7 cellular contexts compared by ENCODE assay signal in genomic region chr7:150156015-150156414, GRCh38.
DNase-seq lines count a peak whose midpoint lies in the region; ATAC-seq, FAIRE-seq and TF ChIP-seq lines count a peak whose summit lies in the region.
"Not testable (repeated sequence)": the region's sequence is repeated elsewhere in the genome, so short reads cannot be mapped to it uniquely, and the experiment has no call there.

No MANE protein-coding gene starts in this region.

- not testable (repeated sequence) for H3K79me2 ChIP-seq in astrocyte (ENCODE audit: insufficient read depth, low read length); H1 (ENCODE audit: control insufficient read depth in 1 of 2, insufficient read depth in 2 of 2, low read length in 2 of 2); HepG2 (ENCODE audit: insufficient read depth, low read length)

- in situ Hi-C loops in Caki2 (cut with HindIII; ENCODE audit: low pct_unique_long_range_greater_than_20kb, low sequenced_read_pairs); HepG2 (cut with HindIII; ENCODE audit: extremely low pct_ligation_motif_present, low pct_unique_long_range_greater_than_20kb): not testable (repeated sequence)

- H4K8ac ChIP-seq in H1 (ENCODE audit: extremely low read depth, insufficient read depth, low read length): not testable (repeated sequence)

- not testable (repeated sequence) for TF ChIP-seq POLR2A in H1 (IDR thresholded peaks at IDR 0.05; ENCODE audit: control extremely low read depth in 1 of 2, low read depth in 2 of 2, low read length in 2 of 2); HepG2 (IDR thresholded peaks at IDR 0.05; ENCODE audit: insufficient read depth in 1 of 2, low read depth in 2 of 2, low read length in 2 of 2)

- not testable (repeated sequence) for H3K27ac ChIP-seq in astrocyte (ENCODE audit: low read depth, low read length); H1 (ENCODE audit: low read depth, low read length); HepG2 (ENCODE audit: extremely low read length, insufficient read depth, low read length)

- TF ChIP-seq EP300 in H1 (IDR thresholded peaks at IDR 0.05; ENCODE audit: borderline replicate concordance in 1 of 2, low read depth in 2 of 2, low read length in 2 of 2); HepG2 (IDR thresholded peaks at IDR 0.05; ENCODE audit: low read depth in 2 of 2, low read length in 2 of 2); HepG2 (CRISPR knock-in tag; IDR thresholded peaks at IDR 0.05; ENCODE audit: borderline replicate concordance): not testable (repeated sequence)

- DNase-seq in Caki2 (ENCODE audit: low read depth): peak; percentile 36
- peak; percentile 10 for DNase-seq in LHCN-M2 (ENCODE audit: low read depth)
- not testable (repeated sequence) for DNase-seq in astrocyte (ENCODE audit: low read depth); H1 (ENCODE audit: low read depth in 1 of 2, low spot score in 2 of 2); HepG2 (ENCODE audit: low spot score)
- peak; percentile 40 for DNase-seq in glomerular visceral epithelial cell (ENCODE audit: extremely low spot score)
- DNase-seq in renal cortical epithelial cell (ENCODE audit: low read depth): peak; percentile 1

- H3K36me3 ChIP-seq in astrocyte (ENCODE audit: insufficient read depth, low read length); H1 (ENCODE audit: control insufficient read depth in 2 of 4, insufficient read depth in 4 of 4, low read length in 3 of 4); HepG2 (replicated peaks in 1 of 2; ENCODE audit: control insufficient read depth in 1 of 2, insufficient read depth in 2 of 2, low read length in 2 of 2): not testable (repeated sequence)

- not testable (repeated sequence) for BruUV-seq in HepG2 (replicated peaks; lab: Mats Ljungman, UMichigan)

- TF ChIP-seq RAD21 in H1 (IDR thresholded peaks at IDR 0.05 in 1 of 2, conservative IDR thresholded peaks at IDR 0.05 in 1 of 2; ENCODE audit: low read depth in 2 of 2, low read length in 2 of 2); HepG2 (CRISPR knock-in tag; IDR thresholded peaks at IDR 0.05): not testable (repeated sequence)

- not testable (repeated sequence) for H3K4ac ChIP-seq in H1 (replicated peaks; ENCODE audit: insufficient read length, low read depth, low read length)

- not testable (repeated sequence) for H2AK5ac ChIP-seq in H1 (ENCODE audit: low read depth, low read length)

- H3K36me3 Mint-ChIP-seq in astrocyte (ENCODE audit: low read depth, unreplicated experiment): not testable (repeated sequence)

- not testable (repeated sequence) for H3K79me1 ChIP-seq in H1 (ENCODE audit: low read depth, low read length)

- not testable (repeated sequence) for H3K9me3 Mint-ChIP-seq in astrocyte (ENCODE audit: unreplicated experiment)

- not testable (repeated sequence) for H3K56ac ChIP-seq in H1 (replicated peaks; ENCODE audit: insufficient read length, low read depth, low read length)

- POLR2A ChIA-PET in H1 (lab: Charles Lee; ENCODE audit: partially characterized antibody); HepG2 (lab: Yijun Ruan, JAX): not testable (repeated sequence)

- CTCF ChIA-PET in H1 (lab: Charles Lee; ENCODE audit: partially characterized antibody); HepG2 (lab: Yijun Ruan, JAX; ENCODE audit: low intra/inter-chr PET ratio, low total read pairs): not testable (repeated sequence)

- H2AFZ ChIP-seq in astrocyte (ENCODE audit: low read depth, low read length); H1 (ENCODE audit: low read length); HepG2 (ENCODE audit: low read length): not testable (repeated sequence)

- not testable (repeated sequence) for H2BK5ac ChIP-seq in H1 (ENCODE audit: low read depth, low read length)

- H3K4me3 ChIP-seq in astrocyte (ENCODE audit: insufficient read depth, low read depth, low read length); H1 (ENCODE audit: extremely low read depth in 1 of 4, insufficient read depth in 2 of 4, low read depth in 3 of 4, low read length in 4 of 4); HepG2 (replicated peaks in 1 of 3; ENCODE audit: insufficient read depth in 1 of 3, low read depth in 2 of 3, low read length in 3 of 3): not testable (repeated sequence)

- not testable (repeated sequence) for H3K4me2 ChIP-seq in astrocyte (ENCODE audit: low read length); H1 (ENCODE audit: insufficient read depth in 1 of 2, low read depth in 2 of 2, low read length in 2 of 2); HepG2 (ENCODE audit: low read depth, low read length)

- not testable (repeated sequence) for H3K4me1 ChIP-seq in astrocyte (ENCODE audit: insufficient read depth, low read length); H1 (replicated peaks in 1 of 4; ENCODE audit: control insufficient read depth in 3 of 4, insufficient read depth in 4 of 4, low read length in 3 of 4); HepG2 (ENCODE audit: insufficient read depth, low read length)

- H4K91ac ChIP-seq in H1 (replicated peaks; ENCODE audit: insufficient read length, low read length): not testable (repeated sequence)

- not testable (repeated sequence) for H2BK15ac ChIP-seq in H1 (ENCODE audit: low read length)

- not testable (repeated sequence) for TF ChIP-seq CTCF in astrocyte (IDR thresholded peaks at IDR 0.05; ENCODE audit: insufficient read depth, low read depth, low read length); H1 (IDR thresholded peaks at IDR 0.05; ENCODE audit: control extremely low read depth in 1 of 3, insufficient read depth in 1 of 3, low read depth in 1 of 3, low read length in 3 of 3); HepG2 (CRISPR knock-in tag; IDR thresholded peaks at IDR 0.05)

- H3K18ac ChIP-seq in H1 (ENCODE audit: extremely low read depth, low read length): not testable (repeated sequence)

- not testable (repeated sequence) for H4K5ac ChIP-seq in H1 (ENCODE audit: insufficient read length, low read depth, low read length)

- FAIRE-seq in astrocyte (lab: Jason Lieb, UNC): not testable (repeated sequence)
- FAIRE-seq in H1 (lab: Jason Lieb, UNC) (peak; percentile 62), HepG2 (lab: Jason Lieb, UNC) (peak; percentile 8)

- intact Hi-C loops in HepG2 (cut with micrococcal nuclease; ENCODE audit: unreplicated experiment): not testable (repeated sequence)

- H3K14ac ChIP-seq in H1 (ENCODE audit: insufficient read length): not testable (repeated sequence)

- not testable (repeated sequence) for H3K27me3 Mint-ChIP-seq in astrocyte (ENCODE audit: low read depth, unreplicated experiment)

- peak; percentile 91 for ATAC-seq in HepG2

- not testable (repeated sequence) for H3K4me1 Mint-ChIP-seq in astrocyte (ENCODE audit: low read depth, unreplicated experiment)

- not testable (repeated sequence) for H2BK120ac ChIP-seq in H1 (replicated peaks; ENCODE audit: low read depth, low read length)

- not testable (repeated sequence) for H2BK20ac ChIP-seq in H1 (ENCODE audit: low read length)

- H3K27ac Mint-ChIP-seq in astrocyte (ENCODE audit: unreplicated experiment): peak overlapping the region; percentile 5

- not testable (repeated sequence) for H3K4me3 Mint-ChIP-seq in astrocyte (ENCODE audit: unreplicated experiment)

- not testable (repeated sequence) for H4K20me1 ChIP-seq in astrocyte (ENCODE audit: insufficient read depth, low read length); H1 (replicated peaks in 1 of 2; ENCODE audit: control insufficient read depth in 1 of 2, insufficient read depth in 2 of 2, low read length in 2 of 2); HepG2 (ENCODE audit: insufficient read depth, low read length)

- WGBS in H1 (ENCODE audit: extremely low coverage in 1 of 2, insufficient coverage in 1 of 2, insufficient read length in 1 of 2, insufficient replicate concordance in 2 of 2, low coverage in 1 of 2, low lambda C conversion rate in 2 of 2, missing lambda C conversion rate in 1 of 2), 2 experiments: 96% methylated on average over 3 of the region's 4 CpGs; no CpG with 5 or more reads in 1 of the 2 experiments
- WGBS in HepG2 (ENCODE audit: low lambda C conversion rate): 4% methylated on average over 4 of the region's 4 CpGs

- not testable (repeated sequence) for H3K9ac ChIP-seq in astrocyte (ENCODE audit: low read length); H1 (replicated peaks in 1 of 4; ENCODE audit: extremely low read depth in 1 of 4, low read depth in 3 of 4, low read length in 3 of 4); HepG2 (ENCODE audit: insufficient read depth, low read depth, low read length)

- not testable (repeated sequence) for H2BK12ac ChIP-seq in H1 (ENCODE audit: low read depth, low read length)

- not testable (repeated sequence) for H3K27me3 ChIP-seq in astrocyte (ENCODE audit: insufficient read depth, low read length); H1 (replicated peaks in 1 of 4; ENCODE audit: control insufficient read depth in 3 of 4, extremely low read depth in 1 of 4, insufficient read depth in 3 of 4, low read length in 3 of 4); HepG2 (ENCODE audit: control insufficient read depth in 1 of 2, insufficient read depth in 2 of 2, low read length in 2 of 2)

- H3K23ac ChIP-seq in H1 (ENCODE audit: insufficient read length): not testable (repeated sequence)

- not testable (repeated sequence) for H3K9me3 ChIP-seq in astrocyte (ENCODE audit: insufficient read depth, low read depth, low read length); H1 (ENCODE audit: insufficient read depth in 2 of 2, low read depth in 1 of 2, low read length in 1 of 2); HepG2 (ENCODE audit: low read length)

- not testable (repeated sequence) for H3K23me2 ChIP-seq in H1 (ENCODE audit: low read depth, low read length)

TF ChIP-seq in HepG2, 621 proteins besides CTCF, POLR2A, EP300 and RAD21:
- TF ChIP-seq CEBPB (IDR thresholded peaks at IDR 0.05; ENCODE audit: borderline replicate concordance, low read depth, low read length): peak; percentile 5; the same call in 1 of the 2 replicates
- peak; percentile 53 for TF ChIP-seq FOSL2 (CRISPR knock-in tag; IDR thresholded peaks at IDR 0.05)
